8 cellular contexts compared by ENCODE assay signal in genomic region chr17:82300228-82300627, GRCh38.
DNase-seq lines count a peak whose midpoint lies in the region; ATAC-seq and TF ChIP-seq lines count a peak whose summit lies in the region.

No MANE protein-coding gene starts in this region.

- no peaks in the 10 kb centered on the region for H3K9me2 ChIP-seq in Loucy (replicated peaks; ENCODE audit: low read depth, low read length)

- no peaks in the 10 kb centered on the region for H3K9me3 Mint-ChIP-seq in central memory CD8-positive, alpha-beta T cell
- H3K9me3 Mint-ChIP-seq in stimulated activated memory B cell treated with anti-CD40 and anti-IgM and Interleukin-4, amounts not matched to agents 10 μg/mL and 1 μg/mL and 100 μg/mL, for 72 hours: no peaks in the 10 kb centered on the region

- H3K4me3 ChIP-seq in Loucy (ENCODE audit: low read length, poor library complexity, severe bottlenecking): no peak overlapping the region

- H3K4me1 ChIP-seq in Loucy (ENCODE audit: insufficient read depth, low read length, poor library complexity, severe bottlenecking): peaks cover 84% of the 10 kb centered on the region

- no peaks in the 10 kb centered on the region for H4K20me1 ChIP-seq in Loucy (ENCODE audit: insufficient read depth, low read length, poor library complexity, severe bottlenecking)

- peak overlapping the region; percentile 87 for H3K4me2 ChIP-seq in Loucy (ENCODE audit: low read depth, low read length, poor library complexity, severe bottlenecking)

- no peaks in the 10 kb centered on the region for H3K36me3 ChIP-seq in Loucy (ENCODE audit: insufficient read depth, low read length)

- peaks cover 24% of the 10 kb centered on the region for H3K36me3 Mint-ChIP-seq in central memory CD8-positive, alpha-beta T cell (ENCODE audit: insufficient read depth)
- H3K36me3 Mint-ChIP-seq in stimulated activated memory B cell treated with anti-CD40 and anti-IgM and Interleukin-4, amounts not matched to agents 10 μg/mL and 1 μg/mL and 100 μg/mL, for 72 hours: no peaks in the 10 kb centered on the region

- peaks cover 21% of the 10 kb centered on the region for H3K79me2 ChIP-seq in Loucy (ENCODE audit: insufficient read depth, low read length)

- H2AFZ ChIP-seq in Loucy (ENCODE audit: low read length): no peak overlapping the region

- peaks cover 68% of the 10 kb centered on the region for H3K4me1 Mint-ChIP-seq in central memory CD8-positive, alpha-beta T cell
- peaks cover 71% of the 10 kb centered on the region for H3K4me1 Mint-ChIP-seq in stimulated activated memory B cell treated with anti-CD40 and anti-IgM and Interleukin-4, amounts not matched to agents 10 μg/mL and 1 μg/mL and 100 μg/mL, for 72 hours

- no peak for TF ChIP-seq CTCF in Loucy (conservative IDR thresholded peaks at IDR 0.05; ENCODE audit: low read length)

- H3F3A ChIP-seq in Loucy (ENCODE audit: low read depth): peaks cover 7% of the 10 kb centered on the region; the same call in 1 of the 2 replicates

- no peaks in the 10 kb centered on the region for H3K9me3 ChIP-seq in Loucy (ENCODE audit: insufficient read depth, low read depth, low read length)

- peak overlapping the region; percentile 80 for H3K4me3 Mint-ChIP-seq in central memory CD8-positive, alpha-beta T cell
- H3K4me3 Mint-ChIP-seq in stimulated activated memory B cell treated with anti-CD40 and anti-IgM and Interleukin-4, amounts not matched to agents 10 μg/mL and 1 μg/mL and 100 μg/mL, for 72 hours: no peak overlapping the region

- H3K27me3 Mint-ChIP-seq in central memory CD8-positive, alpha-beta T cell: no peaks in the 10 kb centered on the region
- H3K27me3 Mint-ChIP-seq in stimulated activated memory B cell treated with anti-CD40 and anti-IgM and Interleukin-4, amounts not matched to agents 10 μg/mL and 1 μg/mL and 100 μg/mL, for 72 hours: no peaks in the 10 kb centered on the region

- no peaks in the 10 kb centered on the region for H3K27me3 ChIP-seq in Loucy (ENCODE audit: insufficient read depth, low read length, poor library complexity, severe bottlenecking)

- ATAC-seq in central memory CD8-positive, alpha-beta T cell (replicated peaks; ENCODE audit: extremely low read depth, poor library complexity, severe bottlenecking): no peak
- no peak for ATAC-seq in stimulated activated memory B cell treated with anti-CD40 and anti-IgM and Interleukin-4, amounts not matched to agents 10 μg/mL and 1 μg/mL and 100 μg/mL, for 72 hours
- ATAC-seq in HG02870 (IDR thresholded peaks at IDR 0.05; ENCODE audit: unreplicated experiment): no peak

- H3K27ac Mint-ChIP-seq in central memory CD8-positive, alpha-beta T cell (ENCODE audit: low read depth): peak overlapping the region; percentile 99
- peak overlapping the region; percentile 97 for H3K27ac Mint-ChIP-seq in stimulated activated memory B cell treated with anti-CD40 and anti-IgM and Interleukin-4, amounts not matched to agents 10 μg/mL and 1 μg/mL and 100 μg/mL, for 72 hours

- H3K9ac ChIP-seq in Loucy (ENCODE audit: low read depth, low read length, poor library complexity, severe bottlenecking): peak overlapping the region; percentile 93

- peak; percentile 28 for DNase-seq in activated T-cell treated with anti-CD3 and anti-CD28 coated beads, Interleukin-2, amount 50 U/mL, for 1 hour
- no peak for DNase-seq in activated T-cell treated with anti-CD3 and anti-CD28 coated beads for 4 hours
- DNase-seq in central memory CD8-positive, alpha-beta T cell (ENCODE audit: low spot score in 2 of 2): no peak
- DNase-seq in DMS153 (lab: John Stamatoyannopoulos, UW): no peak
- DNase-seq in NCI-H2107 treated with DMSO at 0.1 percent for 48 hours (lab: John Stamatoyannopoulos, UW; ENCODE audit: unreplicated experiment): no peak
